Comparison of ENCODE assay signal across 29 cellular contexts in the genomic region with DNA sequence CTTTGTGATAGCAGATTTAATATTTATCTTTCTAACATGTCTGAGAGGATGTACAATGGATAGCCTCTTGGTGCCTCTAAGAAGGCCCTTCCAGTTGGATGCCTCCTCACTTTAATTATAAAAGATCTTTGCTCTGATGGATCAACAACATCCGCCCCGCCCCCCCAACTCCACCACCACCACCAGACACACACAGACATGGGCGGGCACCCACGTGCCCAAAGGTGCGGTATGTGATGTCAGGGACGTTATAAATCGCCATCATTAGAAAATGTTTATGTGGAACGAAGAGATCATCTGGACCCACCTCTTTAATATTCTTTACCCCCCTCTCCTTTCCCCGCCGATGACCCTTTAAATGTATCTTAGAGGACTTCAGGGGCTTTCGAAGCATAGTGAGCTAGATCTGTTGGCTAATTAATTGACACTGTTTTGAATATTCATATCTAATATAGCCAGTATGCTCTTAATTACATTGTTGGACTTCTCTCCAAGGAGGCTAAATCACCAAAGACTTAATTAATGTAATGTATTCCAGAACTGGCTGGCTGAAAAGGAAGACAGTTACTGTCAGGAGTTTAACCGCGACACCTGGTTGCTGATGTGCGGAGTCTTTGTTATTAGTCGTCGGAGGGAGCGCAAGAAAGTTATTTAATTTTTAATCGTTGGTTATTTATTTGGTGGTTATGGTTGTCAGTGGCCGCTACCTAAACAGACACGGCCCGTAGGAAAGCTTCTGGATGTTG. TPM values are rescaled to one million over a fixed set of nuclear protein-coding genes. Genes with fewer than 3 reads are reported as not detected.
DNase-seq lines count a peak whose midpoint lies in the region; ATAC-seq and TF ChIP-seq lines count a peak whose summit lies in the region.
"Had no signal": no experiment of that assay in that cellular context is flagged by ENCODE, and none has a peak within 500 bp of the region (broad histone marks: within the 10 kb centered on the region; RNA-seq: fewer than 3 reads in every experiment).

No MANE protein-coding gene starts in this region.

- peak overlapping the region; percentile 81 for H3K4me2 ChIP-seq in GM23338
- no peak overlapping the region for H3K4me2 ChIP-seq in neural cell (ENCODE audit: low read length)

- no peak for TF ChIP-seq CTCF in GM23338 (conservative IDR thresholded peaks at IDR 0.05; ENCODE audit: low read depth in 2 of 2)
- TF ChIP-seq CTCF in endothelial cell (IDR thresholded peaks at IDR 0.05; ENCODE audit: unreplicated experiment), result no peak
- TF ChIP-seq CTCF in neural cell (IDR thresholded peaks at IDR 0.05; ENCODE audit: poor library complexity, severe bottlenecking), result no peak
- no peak for TF ChIP-seq CTCF in sigmoid colon (IDR thresholded peaks at IDR 0.05)
- TF ChIP-seq CTCF in brain microvascular endothelial cell (IDR thresholded peaks at IDR 0.05; ENCODE audit: low read depth, low read length, missing control alignments), result no peak

- H3K79me2 ChIP-seq in GM23338 (replicated peaks; ENCODE audit: insufficient read depth), result no peaks in the 10 kb centered on the region
- no peaks in the 10 kb centered on the region for H3K79me2 ChIP-seq in neural cell (replicated peaks; ENCODE audit: insufficient read depth, low read length)

- no peak for TF ChIP-seq EP300 in neural cell (conservative IDR thresholded peaks at IDR 0.05; ENCODE audit: poor library complexity, severe bottlenecking)
- TF ChIP-seq EP300 in sigmoid colon (IDR thresholded peaks at IDR 0.05), result no peak

- H3K9me3 ChIP-seq in HUES64 (ENCODE audit: insufficient read depth, low read depth, low read length) (no peaks in the 10 kb centered on the region), neural cell (ENCODE audit: low read length) (no peaks in the 10 kb centered on the region), sigmoid colon (no peaks in the 10 kb centered on the region)
- H3K9me3 ChIP-seq: mucosa of descending colon, neutrophil, upper lobe of right lung had no signal

- CTCF ChIA-PET in activated CD4-positive, alpha-beta memory T cell treated with anti-CD3 and anti-CD28 coated beads for 36 hours (lab: Charles Lee), result no interaction called here

- H3K36me3 Mint-ChIP-seq in GM23338 (ENCODE audit: low read depth) (peaks cover 3% of the 10 kb centered on the region; the same call in 1 of the 3 replicates), endothelial cell (ENCODE audit: low read depth, unreplicated experiment) (peaks cover 7% of the 10 kb centered on the region)
- H3K36me3 Mint-ChIP-seq in activated CD4-positive, alpha-beta memory T cell treated with anti-CD3 and anti-CD28 coated beads for 36 hours, result no peaks in the 10 kb centered on the region

- H3K9me3 Mint-ChIP-seq in GM23338 (peaks cover 6% of the 10 kb centered on the region), endothelial cell (ENCODE audit: unreplicated experiment) (peaks cover 6% of the 10 kb centered on the region)
- H3K9me3 Mint-ChIP-seq in activated CD4-positive, alpha-beta memory T cell treated with anti-CD3 and anti-CD28 coated beads for 36 hours, result no peaks in the 10 kb centered on the region
- H3K9me3 Mint-ChIP-seq: activated naive CD8-positive, alpha-beta T cell treated with anti-CD3 and anti-CD28 coated beads, Interleukin-2, amount 50 U/mL, for 24 hours had no signal

- H3K4me3 Mint-ChIP-seq in GM23338, result peak overlapping the region; percentile 82
- peak overlapping the region; percentile 44 for H3K4me3 Mint-ChIP-seq in endothelial cell (ENCODE audit: unreplicated experiment)
- no peak overlapping the region for H3K4me3 Mint-ChIP-seq in activated CD4-positive, alpha-beta memory T cell treated with anti-CD3 and anti-CD28 coated beads for 36 hours
- H3K4me3 Mint-ChIP-seq: activated naive CD8-positive, alpha-beta T cell treated with anti-CD3 and anti-CD28 coated beads, Interleukin-2, amount 50 U/mL, for 24 hours had no signal

- H3K27ac Mint-ChIP-seq in GM23338 (no peak overlapping the region), endothelial cell (ENCODE audit: unreplicated experiment) (no peak overlapping the region)
- no peak overlapping the region for H3K27ac Mint-ChIP-seq in activated CD4-positive, alpha-beta memory T cell treated with anti-CD3 and anti-CD28 coated beads for 36 hours

- H3K27ac ChIP-seq in GM23338 (ENCODE audit: low read depth) (no peak overlapping the region), HUES64 (ENCODE audit: low read depth, low read length) (no peak overlapping the region), neural cell (ENCODE audit: low read length) (no peak overlapping the region), sigmoid colon (no peak overlapping the region), brain microvascular endothelial cell (no peak overlapping the region)
- H3K27ac ChIP-seq: foreskin keratinocyte, neutrophil, upper lobe of right lung had no signal

- H3K9ac ChIP-seq in HUES64 (ENCODE audit: low read depth, low read length) (no peak overlapping the region), neural cell (ENCODE audit: low read length) (no peak overlapping the region)

- POLR2A ChIA-PET in activated CD4-positive, alpha-beta memory T cell treated with anti-CD3 and anti-CD28 coated beads for 36 hours (lab: Charles Lee), result no interaction called here

- H4K20me1 ChIP-seq in GM23338 (replicated peaks; ENCODE audit: insufficient read depth) (no peaks in the 10 kb centered on the region; the same call in 1 of the 2 replicates), neural cell (ENCODE audit: insufficient read depth) (no peaks in the 10 kb centered on the region)

- DNase-seq in GM23338 (ENCODE audit: low spot score), result no peak
- no peak for DNase-seq in endothelial cell (ENCODE audit: low spot score)
- no peak for DNase-seq in GDM1 (lab: John Stamatoyannopoulos, UW)
- no peak for DNase-seq in activated CD4-positive, alpha-beta memory T cell treated with anti-CD3 and anti-CD28 coated beads for 36 hours
- no peak for DNase-seq in sigmoid colon
- DNase-seq in brain microvascular endothelial cell, result no peak
- DNase-seq: activated CD4-positive, alpha-beta T cell treated with anti-CD3 and anti-CD28 coated beads, Interleukin-2, amount 50 U/mL, for 48 hours; activated naive CD8-positive, alpha-beta T cell treated with anti-CD3 and anti-CD28 coated beads, Interleukin-2, amount 50 U/mL, for 24 hours; effector CD4-positive, alpha-beta T cell; foreskin keratinocyte; hypothalamus; kidney; mucosa of descending colon; MV-4-11; NCI-H187; NCI-H2227 treated with DMSO at 0.1 percent for 48 hours; NCI-H82; small intestine; stimulated activated CD4-positive, alpha-beta T cell treated with anti-CD3 and anti-CD28 coated beads, Interleukin-2, amount 100 ng/mL, for 24 hours; T-helper 9 cell; upper lobe of right lung had no signal

- 18% methylated on average over 12 of the region's 21 CpGs for WGBS in HUES64
- WGBS in sigmoid colon, 2 donors, result 10 to 14% methylated on average over 21 of the region's 21 CpGs

- H3F3A ChIP-seq in GM23338 (replicated peaks; ENCODE audit: low read depth) (peaks cover 38% of the 10 kb centered on the region), neural cell (ENCODE audit: insufficient read depth, low read length, poor library complexity, severe bottlenecking) (no peaks in the 10 kb centered on the region)

- in situ Hi-C loops in brain microvascular endothelial cell (cut with HindIII; ENCODE audit: low pct_ligation_motif_present, low sequenced_read_pairs), result no loop called here

- H3K36me3 ChIP-seq in GM23338 (ENCODE audit: insufficient read depth) (no peaks in the 10 kb centered on the region), HUES64 (ENCODE audit: insufficient read depth, low read length) (no peaks in the 10 kb centered on the region), neural cell (ENCODE audit: insufficient read depth, low read length) (no peaks in the 10 kb centered on the region), sigmoid colon (no peaks in the 10 kb centered on the region), brain microvascular endothelial cell (replicated peaks) (no peaks in the 10 kb centered on the region)
- H3K36me3 ChIP-seq: neutrophil, upper lobe of right lung had no signal

- H3K4me1 Mint-ChIP-seq in GM23338 (peaks cover 55% of the 10 kb centered on the region), endothelial cell (ENCODE audit: unreplicated experiment) (peaks cover 29% of the 10 kb centered on the region)
- H3K4me1 Mint-ChIP-seq in activated CD4-positive, alpha-beta memory T cell treated with anti-CD3 and anti-CD28 coated beads for 36 hours (ENCODE audit: low read depth), result peaks cover 9% of the 10 kb centered on the region

- H2AFZ ChIP-seq in GM23338, result peak overlapping the region; percentile 97; the same call in 1 of the 2 replicates
- H2AFZ ChIP-seq in neural cell (ENCODE audit: low read depth, low read length), result no peak overlapping the region

- no peak for ATAC-seq in GM23338
- ATAC-seq: activated naive CD8-positive, alpha-beta T cell treated with anti-CD3 and anti-CD28 coated beads, Interleukin-2, amount 50 U/mL, for 24 hours; foreskin keratinocyte; mucosa of descending colon; upper lobe of right lung had no signal

- no peaks in the 10 kb centered on the region for H3K9me2 ChIP-seq in GM23338 (ENCODE audit: insufficient read depth)
- H3K9me2 ChIP-seq in neural cell (ENCODE audit: insufficient read depth, low read length), result no peaks in the 10 kb centered on the region

- peaks cover 92% of the 10 kb centered on the region for H3K27me3 ChIP-seq in GM23338 (ENCODE audit: insufficient read depth)
- H3K27me3 ChIP-seq in HUES64 (ENCODE audit: insufficient read depth, low read length), result peaks cover 88% of the 10 kb centered on the region
- peaks cover 82% of the 10 kb centered on the region for H3K27me3 ChIP-seq in neural cell (ENCODE audit: insufficient read depth, low read depth, low read length)
- H3K27me3 ChIP-seq in sigmoid colon, result peaks cover 78 to 100% (median 94%) of the 10 kb centered on the region in 3 donors
- peaks cover 77% of the 10 kb centered on the region for H3K27me3 ChIP-seq in brain microvascular endothelial cell (replicated peaks)

- H3K4me1 ChIP-seq in GM23338 (ENCODE audit: insufficient read depth), result peaks cover 56% of the 10 kb centered on the region
- H3K4me1 ChIP-seq in HUES64 (ENCODE audit: insufficient read depth, low read length), result peaks cover 36% of the 10 kb centered on the region; the same call in 1 of the 2 replicates
- peaks cover 0 to 41% (median 36%) of the 10 kb centered on the region in 4 donors for H3K4me1 ChIP-seq in sigmoid colon
- H3K4me1 ChIP-seq: foreskin keratinocyte had no signal

- H3K4me3 ChIP-seq in GM23338 (peak overlapping the region; percentile 63), HUES64 (ENCODE audit: low read length) (peak overlapping the region; percentile 50), neural cell (ENCODE audit: low read length) (no peak overlapping the region), sigmoid colon (no peak overlapping the region), brain microvascular endothelial cell (ENCODE audit: low read depth, low read length) (no peak overlapping the region)
- H3K4me3 ChIP-seq: mucosa of descending colon, upper lobe of right lung had no signal

- no peak for TF ChIP-seq POLR2A in sigmoid colon (IDR thresholded peaks at IDR 0.05)

- TF ChIP-seq RAD21 in neural cell (conservative IDR thresholded peaks at IDR 0.05), result no peak

- intact Hi-C loops in activated CD4-positive, alpha-beta memory T cell treated with anti-CD3 and anti-CD28 coated beads for 36 hours (cut with micrococcal nuclease), result loop anchor here (5.0 kb wide), 1 partner anchor 566 kb away; no protein-coding TSS in a partner anchor
- intact Hi-C loops in sigmoid colon (cut with DNase I), result no loop called here

- peaks cover 83% of the 10 kb centered on the region for H3K27me3 Mint-ChIP-seq in GM23338 (ENCODE audit: insufficient read depth, low read depth, poor library complexity)
- H3K27me3 Mint-ChIP-seq in endothelial cell (ENCODE audit: unreplicated experiment), result peaks cover 50% of the 10 kb centered on the region
- peaks cover 70% of the 10 kb centered on the region for H3K27me3 Mint-ChIP-seq in activated CD4-positive, alpha-beta memory T cell treated with anti-CD3 and anti-CD28 coated beads for 36 hours

RNA-seq across cellular contexts. Expression of gene FOXB2, which starts 6.1 kb away (rescaled TPM):
- total RNA-seq in GM23338 (2014; rRNA removed; shearing (Covaris generic)), result not detected in 2 replicates
- polyA plus RNA-seq in GM23338 (2016; fragmentation: Nextera tagmentation; extraction: Ambion mirVana) (not detected in 2 replicates), neural cell (not detected in 2 replicates), sigmoid colon (not detected)
- polyA plus RNA-seq in HUES64 (2013, experiment 1 of 2), result 3.4 TPM
- polyA plus RNA-seq in HUES64 (2013, experiment 2 of 2), result 1.9 TPM
- total RNA-seq in endothelial cell (ENCODE audit: unreplicated experiment) (not detected), sigmoid colon (not detected)
- polyA minus RNA-seq in neural cell, result not detected in 2 replicates
- not detected for total RNA-seq in activated CD4-positive, alpha-beta memory T cell treated with anti-CD3 and anti-CD28 coated beads for 36 hours
- total RNA-seq: foreskin keratinocyte, G401, kidney, lower leg skin, mucosa of descending colon, pulmonary artery endothelial cell, subcutaneous adipose tissue, upper lobe of right lung had no signal
- polyA plus RNA-seq: esophagus, foreskin keratinocyte, small intestine had no signal

Comparison
In these comparisons a context has a peak if more than half of its experiments do, and no peak if none do; other contexts are left out.
1. H3K4me3 ChIP-seq: peak in GM23338 (single experiment) and HUES64 (single experiment); none in neural cell (single experiment), sigmoid colon (0 of 4) and brain microvascular endothelial cell (single experiment).